23 cellular contexts compared by ENCODE assay signal in genomic region chr18:13514558-13514957, GRCh38.
"Had no signal": no experiment of that assay in that cellular context is flagged by ENCODE, and none has a peak within 500 bp of the region (broad histone marks: within the 10 kb centered on the region; RNA-seq: fewer than 3 reads in every experiment).

No MANE protein-coding gene starts in this region.

- DNase-seq: activated CD4-positive, alpha-beta T cell treated with anti-CD3 and anti-CD28 coated beads for 4 hours; activated CD8-positive, alpha-beta memory T cell treated with anti-CD3 and anti-CD28 coated beads, Interleukin-2, amount 50 U/mL, for 4 hours; activated CD8-positive, alpha-beta T cell treated with anti-CD3 and anti-CD28 coated beads for 36 hours; activated gamma-delta T cell treated with Interleukin-2 at 50 U/mL for 16 hours; activated naive CD4-positive, alpha-beta T cell treated with anti-CD3 and anti-CD28 coated beads, Interleukin-2, amount 10 ng/mL, durations not matched to agents 7 days and 5 days; activated naive CD8-positive, alpha-beta T cell treated with anti-CD3 and anti-CD28 coated beads for 36 hours; activated T-cell treated with anti-CD3 and anti-CD28 coated beads, Interleukin-2, amount 50 U/mL, for 72 hours; brain microvascular endothelial cell; cerebellar nuclear complex; KG1; MV-4-11; NCI-H1092 treated with DMSO at 0.1 percent for 48 hours; NCI-H1417 treated with DMSO at 0.1 percent for 48 hours; NCI-H1694; NCI-H2029; NCI-H345; NCI-H510A treated with DMSO at 0.1 percent for 48 hours; NCI-H748 treated with DMSO at 0.1 percent for 48 hours; Peyer's patch; Right ventricle myocardium superior; SJCRH30; SK-N-SH; T-helper 1 cell had no signal
